In the genomic region with DNA sequence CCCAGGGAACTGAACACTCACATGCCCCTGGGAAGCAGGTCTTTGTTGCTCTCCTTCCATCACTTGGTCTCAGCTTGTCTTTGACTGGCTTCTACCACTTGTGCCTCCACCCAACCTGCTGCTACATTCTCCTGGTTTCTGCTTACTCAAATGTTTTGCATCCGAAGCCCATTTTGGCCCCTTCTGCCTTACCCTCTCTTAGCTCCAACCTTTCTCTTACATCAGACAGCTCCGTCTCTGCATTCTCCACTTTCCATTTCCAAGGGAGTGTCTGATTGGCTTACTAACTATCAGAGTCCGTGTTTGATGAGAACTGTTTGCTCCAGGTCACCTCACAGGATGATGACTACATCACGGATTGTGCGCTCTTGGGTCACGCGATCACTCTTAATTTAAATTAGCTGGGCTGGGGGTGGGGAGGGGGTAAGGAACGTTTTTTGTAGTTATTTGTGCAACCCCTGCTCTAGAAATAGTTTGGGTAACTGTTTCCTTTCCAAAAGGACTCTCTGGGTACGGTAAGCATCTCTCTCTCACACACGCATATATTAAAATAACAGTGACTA, we compare ENCODE assay signal across 2 cellular contexts.
TF ChIP-seq lines count a peak whose summit lies in the region.

No MANE protein-coding gene starts in this region.

TF ChIP-seq in SK-N-SH, 30 proteins besides CTCF, POLR2A, EP300 and RAD21 (continued from another document):
- TF ChIP-seq, protein P1, sequence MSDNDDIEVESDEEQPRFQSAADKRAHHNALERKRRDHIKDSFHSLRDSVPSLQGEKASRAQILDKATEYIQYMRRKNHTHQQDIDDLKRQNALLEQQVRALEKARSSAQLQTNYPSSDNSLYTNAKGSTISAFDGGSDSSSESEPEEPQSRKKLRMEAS (IDR thresholded peaks at IDR 0.05; ENCODE audit: low read depth), result no peak
- TF ChIP-seq YY1 (IDR thresholded peaks at IDR 0.05; ENCODE audit: low read depth) (no peak), SIN3A (IDR thresholded peaks at IDR 0.05; ENCODE audit: borderline replicate concordance, low read depth, low read length) (no peak)

TF ChIP-seq in SK-N-SH treated with all-trans-retinoic acid at 6 μM for 48 hours, 23 proteins besides CTCF, POLR2A, EP300 and RAD21 (continued from another document):
- TF ChIP-seq, protein P2, sequence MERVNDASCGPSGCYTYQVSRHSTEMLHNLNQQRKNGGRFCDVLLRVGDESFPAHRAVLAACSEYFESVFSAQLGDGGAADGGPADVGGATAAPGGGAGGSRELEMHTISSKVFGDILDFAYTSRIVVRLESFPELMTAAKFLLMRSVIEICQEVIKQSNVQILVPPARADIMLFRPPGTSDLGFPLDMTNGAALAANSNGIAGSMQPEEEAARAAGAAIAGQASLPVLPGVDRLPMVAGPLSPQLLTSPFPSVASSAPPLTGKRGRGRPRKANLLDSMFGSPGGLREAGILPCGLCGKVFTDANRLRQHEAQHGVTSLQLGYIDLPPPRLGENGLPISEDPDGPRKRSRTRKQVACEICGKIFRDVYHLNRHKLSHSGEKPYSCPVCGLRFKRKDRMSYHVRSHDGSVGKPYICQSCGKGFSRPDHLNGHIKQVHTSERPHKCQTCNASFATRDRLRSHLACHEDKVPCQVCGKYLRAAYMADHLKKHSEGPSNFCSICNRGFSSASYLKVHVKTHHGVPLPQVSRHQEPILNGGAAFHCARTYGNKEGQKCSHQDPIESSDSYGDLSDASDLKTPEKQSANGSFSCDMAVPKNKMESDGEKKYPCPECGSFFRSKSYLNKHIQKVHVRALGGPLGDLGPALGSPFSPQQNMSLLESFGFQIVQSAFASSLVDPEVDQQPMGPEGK (CRISPR knock-in tag; IDR thresholded peaks at IDR 0.05; ENCODE audit: borderline replicate concordance), result no peak
- TF ChIP-seq BACH2 (CRISPR knock-in tag; IDR thresholded peaks at IDR 0.05; ENCODE audit: borderline replicate concordance) (no peak), ZNF8 (CRISPR knock-in tag; IDR thresholded peaks at IDR 0.05) (no peak), ARNTL (CRISPR knock-in tag; IDR thresholded peaks at IDR 0.05; ENCODE audit: borderline replicate concordance, low read depth) (no peak), TOX (CRISPR knock-in tag; IDR thresholded peaks at IDR 0.05; ENCODE audit: borderline replicate concordance) (no peak)
- TF ChIP-seq, protein P3, sequence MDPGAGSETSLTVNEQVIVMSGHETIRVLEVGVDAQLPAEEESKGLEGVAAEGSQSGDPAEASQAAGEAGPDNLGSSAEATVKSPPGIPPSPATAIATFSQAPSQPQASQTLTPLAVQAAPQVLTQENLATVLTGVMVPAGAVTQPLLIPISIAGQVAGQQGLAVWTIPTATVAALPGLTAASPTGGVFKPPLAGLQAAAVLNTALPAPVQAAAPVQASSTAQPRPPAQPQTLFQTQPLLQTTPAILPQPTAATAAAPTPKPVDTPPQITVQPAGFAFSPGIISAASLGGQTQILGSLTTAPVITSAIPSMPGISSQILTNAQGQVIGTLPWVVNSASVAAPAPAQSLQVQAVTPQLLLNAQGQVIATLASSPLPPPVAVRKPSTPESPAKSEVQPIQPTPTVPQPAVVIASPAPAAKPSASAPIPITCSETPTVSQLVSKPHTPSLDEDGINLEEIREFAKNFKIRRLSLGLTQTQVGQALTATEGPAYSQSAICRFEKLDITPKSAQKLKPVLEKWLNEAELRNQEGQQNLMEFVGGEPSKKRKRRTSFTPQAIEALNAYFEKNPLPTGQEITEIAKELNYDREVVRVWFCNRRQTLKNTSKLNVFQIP (CRISPR knock-in tag; IDR thresholded peaks at IDR 0.05; ENCODE audit: borderline replicate concordance, low read depth), result no peak
TF ChIP-seq in SK-N-SH treated with all-trans-retinoic acid at 6 μM for 48 hours: peak in this region for 0.
